ENCODE assay signal across 19 cellular contexts in genomic region chr2:152183381-152184073, GRCh38. TPM values are rescaled to one million over a fixed set of nuclear protein-coding genes. Genes with fewer than 3 reads are reported as not detected.
DNase-seq lines count a peak whose midpoint lies in the region; TF ChIP-seq lines count a peak whose summit lies in the region.
"Had no signal": no experiment of that assay in that cellular context is flagged by ENCODE, and none has a peak within 500 bp of the region (broad histone marks: within the 10 kb centered on the region; RNA-seq: fewer than 3 reads in every experiment).

No MANE protein-coding gene starts in this region.

- no peaks in the 10 kb centered on the region for H3K36me3 Mint-ChIP-seq in nephron progenitor cell (ENCODE audit: low read depth)
- H3K36me3 Mint-ChIP-seq: CD14-positive monocyte; CD8-positive, alpha-beta T cell had no signal

- no peaks in the 10 kb centered on the region for H3K4me1 Mint-ChIP-seq in nephron progenitor cell

- TF ChIP-seq CTCF in fibroblast of villous mesenchyme (IDR thresholded peaks at IDR 0.05; ENCODE audit: insufficient read depth, low read depth, low read length) (no peak), nephron progenitor cell (IDR thresholded peaks at IDR 0.05) (no peak), brain microvascular endothelial cell (IDR thresholded peaks at IDR 0.05; ENCODE audit: low read depth, low read length, missing control alignments) (no peak)

- no peaks in the 10 kb centered on the region for H3K9me2 ChIP-seq in GM23248 (ENCODE audit: insufficient read depth)

- DNase-seq in DMS53 treated with DMSO at 0.1 percent for 48 hours (lab: John Stamatoyannopoulos, UW; ENCODE audit: unreplicated experiment) (peak; percentile 1), fibroblast of villous mesenchyme (ENCODE audit: low read depth) (peak; percentile 34), nephron progenitor cell (no peak), NCI-H526 (lab: John Stamatoyannopoulos, UW) (no peak), GM23248 (no peak), GM19238 (ENCODE audit: insufficient read length, low spot score) (no peak), brain microvascular endothelial cell (no peak)
- DNase-seq: BE2C; Calu3; CD8-positive, alpha-beta T cell; DMS 273 treated with DMSO at 0.1 percent for 48 hours; DMS79 treated with DMSO at 0.1 percent for 48 hours; GDM1; H7; Kasumi-1; KBM-7 had no signal

- peaks cover 23% of the 10 kb centered on the region for H3K9me3 ChIP-seq in HUES64 (ENCODE audit: insufficient read depth, low read depth, low read length)
- no peaks in the 10 kb centered on the region for H3K9me3 ChIP-seq in GM23248 (ENCODE audit: low read depth)
- H3K9me3 ChIP-seq: A549, BE2C had no signal

- H2AFZ ChIP-seq in GM23248: no peak overlapping the region

- H3K4me1 ChIP-seq in HUES64 (ENCODE audit: insufficient read depth, low read length) (no peaks in the 10 kb centered on the region), GM23248 (ENCODE audit: insufficient read depth) (0 out of 2 replicates have a peak, but pooled peaks cover 3% of the 10 kb centered on the region)
- H3K4me1 ChIP-seq: BE2C had no signal

- H3K27me3 Mint-ChIP-seq in nephron progenitor cell (ENCODE audit: low read depth, poor library complexity): no peaks in the 10 kb centered on the region

- H3K4me2 ChIP-seq in GM23248 (ENCODE audit: unreplicated experiment): no peak overlapping the region
- H3K4me2 ChIP-seq: A549 had no signal

- no peak overlapping the region for H3K4me3 Mint-ChIP-seq in nephron progenitor cell
- H3K4me3 Mint-ChIP-seq: CD14-positive monocyte; CD8-positive, alpha-beta T cell had no signal

- H3K36me3 ChIP-seq in HUES64 (ENCODE audit: insufficient read depth, low read length) (no peaks in the 10 kb centered on the region), GM23248 (ENCODE audit: low read depth) (no peaks in the 10 kb centered on the region), brain microvascular endothelial cell (replicated peaks) (no peaks in the 10 kb centered on the region)
- H3K36me3 ChIP-seq: BE2C had no signal

- H4K20me1 ChIP-seq in GM23248 (ENCODE audit: insufficient read depth): no peaks in the 10 kb centered on the region

- H3K4me3 ChIP-seq in HUES64 (ENCODE audit: low read length) (no peak overlapping the region), fibroblast of villous mesenchyme (ENCODE audit: low read depth, low read length) (no peak overlapping the region), GM23248 (no peak overlapping the region), brain microvascular endothelial cell (ENCODE audit: low read depth, low read length) (no peak overlapping the region)
- H3K4me3 ChIP-seq: A549 had no signal

- peaks cover 36% of the 10 kb centered on the region for H3K9me3 Mint-ChIP-seq in nephron progenitor cell
- H3K9me3 Mint-ChIP-seq: CD8-positive, alpha-beta T cell had no signal

- H3K9ac ChIP-seq in HUES64 (ENCODE audit: low read depth, low read length) (no peak overlapping the region), GM23248 (no peak overlapping the region)

- H3K27me3 ChIP-seq in HUES64 (ENCODE audit: insufficient read depth, low read length): peaks cover 12% of the 10 kb centered on the region; the same call in 1 of the 2 replicates
- H3K27me3 ChIP-seq in GM23248 (replicated peaks; ENCODE audit: insufficient read depth): no peaks in the 10 kb centered on the region
- H3K27me3 ChIP-seq in brain microvascular endothelial cell (replicated peaks): no peaks in the 10 kb centered on the region
- H3K27me3 ChIP-seq: BE2C had no signal

- peak overlapping the region; percentile 48; the same call in 1 of the 2 replicates for H3K27ac ChIP-seq in HUES64 (ENCODE audit: low read depth, low read length)
- no peak overlapping the region for H3K27ac ChIP-seq in GM23248
- no peak overlapping the region for H3K27ac ChIP-seq in brain microvascular endothelial cell
- H3K27ac ChIP-seq: A549 had no signal

- H3K79me2 ChIP-seq in GM23248 (ENCODE audit: insufficient read depth): no peaks in the 10 kb centered on the region

- WGBS in HUES64: 0% methylated on average over 1 of the region's 1 CpG
- 0% methylated on average over 1 of the region's 1 CpG for WGBS in GM23248 (ENCODE audit: low coverage in 1 of 2, low lambda C conversion rate in 2 of 2, missing lambda C conversion rate in 2 of 2), 2 experiments

- peak overlapping the region; percentile 39 for H3K27ac Mint-ChIP-seq in nephron progenitor cell
- H3K27ac Mint-ChIP-seq: CD8-positive, alpha-beta T cell had no signal

- in situ Hi-C loops in GM23248 (cut with MboI) (no loop called here), brain microvascular endothelial cell (cut with HindIII; ENCODE audit: low pct_ligation_motif_present, low sequenced_read_pairs) (loop anchor here (25.0 kb wide), 1 partner anchor 454 kb away; no protein-coding TSS in a partner anchor)

- no peaks in the 10 kb centered on the region for H3F3A ChIP-seq in GM23248 (ENCODE audit: insufficient read depth)

RNA-seq across cellular contexts. Expression of gene STAM2, which starts 8.0 kb away (rescaled TPM):
- polyA plus RNA-seq in HUES64 (2013, experiment 1 of 2): 9.8 TPM
- polyA plus RNA-seq in HUES64 (2013, experiment 2 of 2): 10.5 TPM
- total RNA-seq in fibroblast of villous mesenchyme: 37.7 and 51.4 TPM in 2 replicates
- total RNA-seq in GM23248 (2014; rRNA removed; shearing (Covaris generic)): 29.6 and 42.6 TPM in 2 replicates
- 14.7 and 14.9 TPM in 2 replicates for polyA plus RNA-seq in GM23248 (2016; fragmentation: Nextera tagmentation; extraction: Ambion mirVana)

Comparison
In these comparisons a context has a peak if more than half of its experiments do, and no peak if none do; other contexts are left out.
1. DNase-seq: peak in DMS53 treated with DMSO at 0.1 percent for 48 hours (single experiment) and fibroblast of villous mesenchyme (single experiment); none in nephron progenitor cell (single experiment), NCI-H526 (0 of 2), GM23248 (single experiment), GM19238 (single experiment) and brain microvascular endothelial cell (single experiment).